23 cellular contexts compared by ENCODE assay signal in the genomic region with DNA sequence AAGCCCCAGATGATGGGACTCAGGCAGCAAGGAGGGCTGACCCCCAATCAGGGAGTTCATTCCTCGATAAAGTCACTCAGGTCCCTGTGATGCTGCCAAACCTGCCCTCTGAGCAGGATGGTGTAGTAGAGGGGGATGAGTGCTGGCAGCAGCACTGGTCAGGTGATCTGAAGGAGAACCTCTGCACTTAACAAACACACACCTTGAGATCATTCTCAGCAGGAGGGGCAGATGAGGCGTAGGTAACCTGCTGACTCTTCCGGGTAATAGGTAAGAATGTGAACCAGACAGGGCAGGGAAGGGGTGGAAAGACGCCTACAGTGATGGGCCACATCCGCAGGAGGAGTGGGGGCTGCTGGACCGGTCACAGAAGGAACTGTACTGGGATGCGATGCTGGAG. TPM values are rescaled to one million over a fixed set of nuclear protein-coding genes. Genes with fewer than 3 reads are reported as not detected.
DNase-seq lines count a peak whose midpoint lies in the region; ATAC-seq, FAIRE-seq and TF ChIP-seq lines count a peak whose summit lies in the region.
"Had no signal": no experiment of that assay in that cellular context is flagged by ENCODE, and none has a peak within 500 bp of the region (broad histone marks: within the 10 kb centered on the region; RNA-seq: fewer than 3 reads in every experiment).

No MANE protein-coding gene starts in this region.

- no peak overlapping the region for H3K23ac ChIP-seq in IMR-90 (ENCODE audit: low read depth, low read length)

- no peak overlapping the region for H2BK5ac ChIP-seq in IMR-90 (ENCODE audit: low read depth, low read length, poor library complexity, severe bottlenecking)

- no peak overlapping the region for H2AFZ ChIP-seq in IMR-90 (replicated peaks; ENCODE audit: low read length, poor library complexity)
- no peak overlapping the region for H2AFZ ChIP-seq in astrocyte (ENCODE audit: low read depth, low read length)
- H2AFZ ChIP-seq in osteoblast (ENCODE audit: low read length) = no peak overlapping the region
- H2AFZ ChIP-seq: GM23248 had no signal

- no peak for FAIRE-seq in astrocyte (lab: Jason Lieb, UNC)
- FAIRE-seq: G401.6, GM12892, HepG2 had no signal

- H3K4me3 Mint-ChIP-seq in activated naive CD8-positive, alpha-beta T cell treated with anti-CD3 and anti-CD28 coated beads for 36 hours = no peak overlapping the region
- no peak overlapping the region for H3K4me3 Mint-ChIP-seq in activated naive CD8-positive, alpha-beta T cell treated with anti-CD3 and anti-CD28 coated beads, Interleukin-2, amount 50 U/mL, for 24 hours
- H3K4me3 Mint-ChIP-seq in astrocyte (ENCODE audit: unreplicated experiment) = no peak overlapping the region

- peak overlapping the region; percentile 26 for H3K27ac Mint-ChIP-seq in activated naive CD8-positive, alpha-beta T cell treated with anti-CD3 and anti-CD28 coated beads for 36 hours
- H3K27ac Mint-ChIP-seq in activated naive CD8-positive, alpha-beta T cell treated with anti-CD3 and anti-CD28 coated beads, Interleukin-2, amount 50 U/mL, for 24 hours = no peak overlapping the region
- H3K27ac Mint-ChIP-seq in astrocyte (ENCODE audit: unreplicated experiment) = peak overlapping the region; percentile 69

- peaks cover 19% of the 10 kb centered on the region for H3K9me1 ChIP-seq in IMR-90 (ENCODE audit: insufficient read depth, low read length)

- no peak overlapping the region for H2BK15ac ChIP-seq in IMR-90 (ENCODE audit: low read depth, low read length)

- H2BK20ac ChIP-seq in IMR-90 (ENCODE audit: low read depth, low read length) = no peak overlapping the region

- no peak overlapping the region for H3K27ac ChIP-seq in IMR-90 (ENCODE audit: insufficient read depth, low read length)
- H3K27ac ChIP-seq in astrocyte (ENCODE audit: low read depth, low read length) = no peak overlapping the region
- H3K27ac ChIP-seq in osteoblast (ENCODE audit: low read depth, low read length) = no peak overlapping the region
- H3K27ac ChIP-seq: GM23248 had no signal

- no CpG with 5 or more reads among the region's 7 CpGs for WGBS in IMR-90 (ENCODE audit: extremely low coverage in 2 of 2, insufficient read length in 1 of 2), 2 experiments

- no peak overlapping the region for H3K4ac ChIP-seq in IMR-90 (ENCODE audit: low read depth, low read length)

- no peak overlapping the region for H2BK120ac ChIP-seq in IMR-90 (ENCODE audit: low read depth, low read length)

- H3K9me3 Mint-ChIP-seq in activated naive CD8-positive, alpha-beta T cell treated with anti-CD3 and anti-CD28 coated beads for 36 hours = no peaks in the 10 kb centered on the region
- H3K9me3 Mint-ChIP-seq in activated naive CD8-positive, alpha-beta T cell treated with anti-CD3 and anti-CD28 coated beads, Interleukin-2, amount 50 U/mL, for 24 hours = no peaks in the 10 kb centered on the region
- H3K9me3 Mint-ChIP-seq in astrocyte (ENCODE audit: unreplicated experiment) = no peaks in the 10 kb centered on the region
- H3K9me3 Mint-ChIP-seq: CD4-positive, CD25-positive, alpha-beta regulatory T cell had no signal

- no peak overlapping the region for H3K4me2 ChIP-seq in IMR-90 (ENCODE audit: low read depth, low read length)
- no peak overlapping the region for H3K4me2 ChIP-seq in astrocyte (ENCODE audit: low read length)
- H3K4me2 ChIP-seq in osteoblast (ENCODE audit: insufficient read depth, low read length) = no peak overlapping the region

- CTCF ChIA-PET in IMR-90 (lab: Yijun Ruan, JAX) = no interaction called here

- no peaks in the 10 kb centered on the region for H3K9me3 ChIP-seq in IMR-90 (ENCODE audit: control insufficient read depth, insufficient read depth, low read length)
- H3K9me3 ChIP-seq in astrocyte (ENCODE audit: insufficient read depth, low read depth, low read length) = no peaks in the 10 kb centered on the region
- H3K9me3 ChIP-seq in osteoblast (ENCODE audit: low read depth, low read length) = no peaks in the 10 kb centered on the region
- H3K9me3 ChIP-seq: Caco-2, HAP-1 had no signal

- no peak for DNase-seq in activated naive CD8-positive, alpha-beta T cell treated with anti-CD3 and anti-CD28 coated beads for 36 hours
- DNase-seq in activated naive CD8-positive, alpha-beta T cell treated with anti-CD3 and anti-CD28 coated beads, Interleukin-2, amount 50 U/mL, for 24 hours = no peak
- no peak for DNase-seq in IMR-90
- DNase-seq in astrocyte (ENCODE audit: low read depth) = no peak
- DNase-seq in osteoblast (ENCODE audit: insufficient read length, low spot score, missing footprints) = peak; percentile 64
- DNase-seq in DMS 273 (lab: John Stamatoyannopoulos, UW; ENCODE audit: unreplicated experiment) = no peak
- DNase-seq in NCI-H187 (lab: John Stamatoyannopoulos, UW) = no peak
- DNase-seq: Caco-2; CD4-positive, CD25-positive, alpha-beta regulatory T cell; DMS153; GM23248; KBM-7; NCI-H1105; NCI-H146; NCI-H2029 treated with DMSO at 0.1 percent for 48 hours; NCI-H345; NCI-H524 treated with DMSO at 0.1 percent for 48 hours; OCI-M1; SHP77 had no signal

- TF ChIP-seq RAD21 in IMR-90 (IDR thresholded peaks at IDR 0.05; ENCODE audit: low read length) = no peak

- no peak for TF ChIP-seq CTCF in IMR-90 (conservative IDR thresholded peaks at IDR 0.05; ENCODE audit: low read depth, low read length)
- no peak for TF ChIP-seq CTCF in astrocyte (IDR thresholded peaks at IDR 0.05; ENCODE audit: insufficient read depth, low read depth, low read length)
- no peak for TF ChIP-seq CTCF in osteoblast (IDR thresholded peaks at IDR 0.05; ENCODE audit: extremely low read depth, low read depth, low read length)

- H4K91ac ChIP-seq in IMR-90 (ENCODE audit: insufficient read depth, low read depth, low read length) = no peak overlapping the region

- H3K79me1 ChIP-seq in IMR-90 (ENCODE audit: low read depth in 1 of 2, low read length in 2 of 2) = peaks cover 6 to 25% of the 10 kb centered on the region in 2 experiments; a peak in 2 of 4 replicates

- H4K20me1 ChIP-seq in IMR-90 (ENCODE audit: insufficient read depth, low read length) (peaks cover 8% of the 10 kb centered on the region; the same call in 1 of the 2 replicates), astrocyte (ENCODE audit: insufficient read depth, low read length) (peaks cover 2% of the 10 kb centered on the region), osteoblast (ENCODE audit: insufficient read depth, low read length) (no peaks in the 10 kb centered on the region)

- intact Hi-C loops in IMR-90 (cut with micrococcal nuclease) = no loop called here

- H3K36me3 Mint-ChIP-seq in activated naive CD8-positive, alpha-beta T cell treated with anti-CD3 and anti-CD28 coated beads for 36 hours = peaks cover 2% of the 10 kb centered on the region
- H3K36me3 Mint-ChIP-seq in activated naive CD8-positive, alpha-beta T cell treated with anti-CD3 and anti-CD28 coated beads, Interleukin-2, amount 50 U/mL, for 24 hours (ENCODE audit: low read depth) = peaks cover 2% of the 10 kb centered on the region
- H3K36me3 Mint-ChIP-seq in astrocyte (ENCODE audit: low read depth, unreplicated experiment) = peaks cover 12% of the 10 kb centered on the region

- H3K4me3 ChIP-seq in IMR-90 (ENCODE audit: insufficient read depth, low read depth, low read length) (no peak overlapping the region), astrocyte (ENCODE audit: insufficient read depth, low read depth, low read length) (no peak overlapping the region), osteoblast (ENCODE audit: insufficient read depth, low read length) (no peak overlapping the region)
- H3K4me3 ChIP-seq: GM23248, HAP-1 had no signal

- peaks cover 11% of the 10 kb centered on the region for H3K36me3 ChIP-seq in IMR-90 (ENCODE audit: control insufficient read depth, insufficient read depth, low read length)
- H3K36me3 ChIP-seq in astrocyte (ENCODE audit: insufficient read depth, low read length) = no peaks in the 10 kb centered on the region
- no peaks in the 10 kb centered on the region for H3K36me3 ChIP-seq in osteoblast (ENCODE audit: insufficient read depth, low read length)

- no peak for TF ChIP-seq POLR2A in IMR-90 (IDR thresholded peaks at IDR 0.05; ENCODE audit: low read depth, low read length)

- no peak overlapping the region for H3K14ac ChIP-seq in IMR-90 (replicated peaks; ENCODE audit: low read depth, low read length)

- no peaks in the 10 kb centered on the region for H3K27me3 ChIP-seq in IMR-90 (ENCODE audit: control insufficient read depth, insufficient read depth, low read length)
- no peaks in the 10 kb centered on the region for H3K27me3 ChIP-seq in astrocyte (ENCODE audit: insufficient read depth, low read length)
- no peaks in the 10 kb centered on the region for H3K27me3 ChIP-seq in osteoblast (ENCODE audit: insufficient read depth, low read length)

- H3K79me2 ChIP-seq in astrocyte (ENCODE audit: insufficient read depth, low read length) (no peaks in the 10 kb centered on the region), osteoblast (ENCODE audit: insufficient read depth, low read length) (no peaks in the 10 kb centered on the region)

- dilution Hi-C loops in IMR-90 (cut with HindIII; ENCODE audit: low sequenced_read_pairs, unreplicated experiment) = no loop called here

- in situ Hi-C loops in IMR-90 (cut with MboI; ENCODE audit: low sequenced_read_pairs) = no loop called here

- H2AK9ac ChIP-seq in IMR-90 (replicated peaks; ENCODE audit: low read depth, low read length, poor library complexity) = peak overlapping the region; percentile 24

- H3K4me1 Mint-ChIP-seq in activated naive CD8-positive, alpha-beta T cell treated with anti-CD3 and anti-CD28 coated beads for 36 hours = peaks cover 15% of the 10 kb centered on the region
- H3K4me1 Mint-ChIP-seq in activated naive CD8-positive, alpha-beta T cell treated with anti-CD3 and anti-CD28 coated beads, Interleukin-2, amount 50 U/mL, for 24 hours = peaks cover 25% of the 10 kb centered on the region
- peaks cover 17% of the 10 kb centered on the region for H3K4me1 Mint-ChIP-seq in astrocyte (ENCODE audit: low read depth, unreplicated experiment)

- no peak overlapping the region for H2AK5ac ChIP-seq in IMR-90 (ENCODE audit: low read depth, low read length)

- H3K27me3 Mint-ChIP-seq in activated naive CD8-positive, alpha-beta T cell treated with anti-CD3 and anti-CD28 coated beads for 36 hours = no peaks in the 10 kb centered on the region
- H3K27me3 Mint-ChIP-seq in activated naive CD8-positive, alpha-beta T cell treated with anti-CD3 and anti-CD28 coated beads, Interleukin-2, amount 50 U/mL, for 24 hours = no peaks in the 10 kb centered on the region
- no peaks in the 10 kb centered on the region for H3K27me3 Mint-ChIP-seq in astrocyte (ENCODE audit: low read depth, unreplicated experiment)
- H3K27me3 Mint-ChIP-seq: CD4-positive, CD25-positive, alpha-beta regulatory T cell had no signal

- no peak overlapping the region for H3K56ac ChIP-seq in IMR-90 (ENCODE audit: extremely low read depth, insufficient read depth, low read length)

- H3K18ac ChIP-seq in IMR-90 (ENCODE audit: low read depth, low read length) = no peak overlapping the region

- no peak overlapping the region for H4K8ac ChIP-seq in IMR-90 (ENCODE audit: low read depth in 2 of 2, low read length in 2 of 2)

- no peak overlapping the region for H4K5ac ChIP-seq in IMR-90 (ENCODE audit: low read depth, low read length)

- no peak overlapping the region for H3K9ac ChIP-seq in IMR-90 (ENCODE audit: low read depth, low read length)
- no peak overlapping the region for H3K9ac ChIP-seq in astrocyte (ENCODE audit: low read length)
- H3K9ac ChIP-seq: GM23248 had no signal

- H3K4me1 ChIP-seq in IMR-90 (ENCODE audit: control insufficient read depth, insufficient read depth, low read length) (peaks cover 16% of the 10 kb centered on the region), astrocyte (ENCODE audit: insufficient read depth, low read length) (peaks cover 21% of the 10 kb centered on the region), osteoblast (ENCODE audit: insufficient read depth, low read length) (peaks cover 15% of the 10 kb centered on the region)

- POLR2A ChIA-PET in IMR-90 (lab: Charles Lee; ENCODE audit: unreplicated experiment) = no interaction called here

- BruUV-seq in IMR-90 (replicated peaks; lab: Mats Ljungman, UMichigan) = no TSS peak

- no peak for ATAC-seq in activated naive CD8-positive, alpha-beta T cell treated with anti-CD3 and anti-CD28 coated beads, Interleukin-2, amount 50 U/mL, for 24 hours
- ATAC-seq in IMR-90 (ENCODE audit: low read depth) = no peak
- ATAC-seq: HepG2 had no signal

RNA-seq across cellular contexts. Expression of gene ZNF446, which starts 3.2 kb away (rescaled TPM):
- 1 to 10 TPM; 4.2 to 5.3 TPM for total RNA-seq in activated naive CD8-positive, alpha-beta T cell treated with anti-CD3 and anti-CD28 coated beads for 36 hours
- total RNA-seq in IMR-90 (2012; rRNA removed) (3.9 and 4.8 TPM in 2 replicates), astrocyte (6.0 and 6.2 TPM in 2 replicates), osteoblast (14.1 and 18.1 TPM in 2 replicates)
- 6.9 and 7.5 TPM in 2 replicates for polyA plus RNA-seq in IMR-90 (2012; rRNA removed)
- polyA plus RNA-seq in IMR-90 (2012; cell fraction: cytosol; rRNA removed) = 4.6 and 7.2 TPM in 2 replicates
- polyA plus RNA-seq in IMR-90 (2012; cell fraction: nucleus; rRNA removed; ENCODE audit: low replicate concordance) = 17.1 and 41.8 TPM in 2 replicates

RNA-seq across cellular contexts. Expression of gene ZNF324, which starts 12.4 kb away (rescaled TPM):
- total RNA-seq in activated naive CD8-positive, alpha-beta T cell treated with anti-CD3 and anti-CD28 coated beads for 36 hours = 10 to 100 TPM; 12.8 to 13.7 TPM
- total RNA-seq in IMR-90 (2012; rRNA removed) (6.6 and 6.9 TPM in 2 replicates), astrocyte (9.3 and 9.6 TPM in 2 replicates), osteoblast (16.2 and 20.6 TPM in 2 replicates)
- polyA plus RNA-seq in IMR-90 (2012; rRNA removed) = 5.6 and 6.0 TPM in 2 replicates
- polyA plus RNA-seq in IMR-90 (2012; cell fraction: cytosol; rRNA removed) = 2.8 and 4.8 TPM in 2 replicates
- polyA plus RNA-seq in IMR-90 (2012; cell fraction: nucleus; rRNA removed; ENCODE audit: low replicate concordance) = 10.3 and 19.3 TPM in 2 replicates

RNA-seq across cellular contexts. Expression of gene ZNF324B, which starts 27.9 kb away (rescaled TPM):
- 10 to 100 TPM in 1 of 2 experiments, 1 to 10 TPM in 1; 9.4 to 10.1 TPM for total RNA-seq in activated naive CD8-positive, alpha-beta T cell treated with anti-CD3 and anti-CD28 coated beads for 36 hours
- 3.3 and 4.1 TPM in 2 replicates for total RNA-seq in IMR-90 (2012; rRNA removed)
- 2.8 and 3.5 TPM in 2 replicates for polyA plus RNA-seq in IMR-90 (2012; rRNA removed)
- polyA plus RNA-seq in IMR-90 (2012; cell fraction: cytosol; rRNA removed) = 1.5 and 2.0 TPM in 2 replicates
- 2.6 and 5.9 TPM in 2 replicates for polyA plus RNA-seq in IMR-90 (2012; cell fraction: nucleus; rRNA removed; ENCODE audit: low replicate concordance)
- 4.9 and 5.7 TPM in 2 replicates for total RNA-seq in astrocyte
- total RNA-seq in osteoblast = 10.5 and 11.8 TPM in 2 replicates

RNA-seq across cellular contexts. Expression of gene SLC27A5, which starts 32.5 kb away (rescaled TPM):
- total RNA-seq in activated naive CD8-positive, alpha-beta T cell treated with anti-CD3 and anti-CD28 coated beads for 36 hours = 10 to 100 TPM; 23.4 to 28.0 TPM
- total RNA-seq in IMR-90 (2012; rRNA removed) (7.5 and 7.7 TPM in 2 replicates), astrocyte (6.8 TPM in 2 replicates), osteoblast (5.3 and 6.5 TPM in 2 replicates)
- polyA plus RNA-seq in IMR-90 (2012; rRNA removed) = 11.2 and 13.5 TPM in 2 replicates
- 14.8 and 23.8 TPM in 2 replicates for polyA plus RNA-seq in IMR-90 (2012; cell fraction: cytosol; rRNA removed)
- polyA plus RNA-seq in IMR-90 (2012; cell fraction: nucleus; rRNA removed; ENCODE audit: low replicate concordance) = 4.3 and 6.5 TPM in 2 replicates

RNA-seq across cellular contexts. Expression of gene ZNF132, which starts 39.4 kb away (rescaled TPM):
- 1 to 10 TPM; 4.3 TPM for total RNA-seq in activated naive CD8-positive, alpha-beta T cell treated with anti-CD3 and anti-CD28 coated beads for 36 hours
- total RNA-seq in IMR-90 (2012; rRNA removed) = 8.9 and 13.6 TPM in 2 replicates
- polyA plus RNA-seq in IMR-90 (2012; rRNA removed) = 1.4 and 2.4 TPM in 2 replicates
- 0.71 and 0.75 TPM in 2 replicates for polyA plus RNA-seq in IMR-90 (2012; cell fraction: cytosol; rRNA removed)
- polyA plus RNA-seq in IMR-90 (2012; cell fraction: nucleus; rRNA removed; ENCODE audit: low replicate concordance) = 1.0 and 2.1 TPM in 2 replicates
- 1.4 and 1.9 TPM in 2 replicates for total RNA-seq in astrocyte
- total RNA-seq in osteoblast = 8.8 and 10.1 TPM in 2 replicates
- total RNA-seq: Caco-2, HepG2 had no signal
- polyA plus RNA-seq: HepG2 had no signal
